ENCODE assay signal across 8 cellular contexts in the genomic region with DNA sequence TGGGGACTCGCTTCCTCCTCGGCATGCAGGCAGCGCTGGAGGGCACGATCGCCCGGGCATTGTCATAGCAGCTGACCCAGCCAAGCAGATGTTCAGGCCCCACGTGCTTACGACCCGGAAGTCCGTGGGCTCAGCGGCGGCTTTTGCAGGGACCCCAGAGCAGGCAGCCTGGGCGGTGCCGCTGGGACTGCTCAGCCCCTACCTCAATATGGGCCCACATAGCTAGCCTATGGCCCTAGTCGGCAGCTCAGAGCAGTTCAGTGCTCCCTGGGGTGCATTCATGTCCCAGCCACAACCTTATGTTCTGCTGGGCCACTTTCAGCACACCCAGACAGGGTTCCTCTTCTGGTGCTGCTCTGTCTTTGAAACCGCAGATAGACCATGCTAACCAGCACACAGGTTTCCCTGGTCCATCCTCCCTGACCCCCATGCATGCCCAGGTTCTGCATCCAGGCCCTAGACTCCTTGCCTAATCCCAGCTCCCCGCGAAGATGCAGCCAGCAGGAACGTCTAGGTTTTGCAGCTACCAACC. TPM values are rescaled to one million over a fixed set of nuclear protein-coding genes. Genes with fewer than 3 reads are reported as not detected.
DNase-seq lines count a peak whose midpoint lies in the region; ATAC-seq and TF ChIP-seq lines count a peak whose summit lies in the region.

No MANE protein-coding gene starts in this region.

- no peaks in the 10 kb centered on the region for H4K20me1 ChIP-seq in SU-DHL-6 (ENCODE audit: low read depth, low read length)

- H3K27me3 ChIP-seq in SU-DHL-6 (ENCODE audit: low read length) (no peaks in the 10 kb centered on the region), kidney epithelial cell (ENCODE audit: control insufficient read depth, insufficient read depth, low read length) (no peaks in the 10 kb centered on the region)

- peak overlapping the region; percentile 60 for H3K27ac ChIP-seq in SU-DHL-6 (ENCODE audit: low read depth, low read length)

- no peak for DNase-seq in astrocyte of the cerebellum (ENCODE audit: low read depth)
- no peak for DNase-seq in kidney epithelial cell (ENCODE audit: low read depth)
- DNase-seq in stimulated activated CD4-positive, alpha-beta T cell treated with anti-CD3 and anti-CD28 coated beads, Interleukin-15, amount 100 ng/mL, for 48 hours (ENCODE audit: low read depth in 2 of 2), result peak; percentile 56 to 60
- no peak for DNase-seq in NCI-H187 (lab: John Stamatoyannopoulos, UW)
- no peak for DNase-seq in NCI-H1694 (lab: John Stamatoyannopoulos, UW)

- no peaks in the 10 kb centered on the region; the same call in 1 of the 2 replicates for H3F3A ChIP-seq in SU-DHL-6 (ENCODE audit: insufficient read depth)

- no peaks in the 10 kb centered on the region for H3K79me2 ChIP-seq in SU-DHL-6 (ENCODE audit: insufficient read depth, low read length)

- in situ Hi-C loops in astrocyte of the cerebellum (cut with HindIII; ENCODE audit: low sequenced_read_pairs), result no loop called here

- peak overlapping the region; percentile 88 for H3K4me2 ChIP-seq in SU-DHL-6 (ENCODE audit: low read depth, low read length, poor library complexity, severe bottlenecking)

- peak overlapping the region; percentile 51 for H3K4me3 ChIP-seq in SU-DHL-6 (ENCODE audit: insufficient read depth, low read length, poor library complexity, severe bottlenecking)
- H3K4me3 ChIP-seq in astrocyte of the cerebellum (ENCODE audit: low read depth, low read length), result peak overlapping the region; percentile 32
- peak overlapping the region; percentile 7 for H3K4me3 ChIP-seq in kidney epithelial cell (ENCODE audit: low read depth, low read length)

- H2AFZ ChIP-seq in SU-DHL-6 (ENCODE audit: low read depth, low read length, severe bottlenecking), result peak overlapping the region; percentile 79

- no peaks in the 10 kb centered on the region for H3K9me2 ChIP-seq in SU-DHL-6 (replicated peaks; ENCODE audit: insufficient read depth, low read length)

- TF ChIP-seq CTCF in SU-DHL-6 (IDR thresholded peaks at IDR 0.05; ENCODE audit: insufficient read depth, low read length, poor library complexity, severe bottlenecking) (no peak), astrocyte of the cerebellum (IDR thresholded peaks at IDR 0.05; ENCODE audit: low read depth, low read length, missing control alignments) (no peak), kidney epithelial cell (IDR thresholded peaks at IDR 0.05; ENCODE audit: insufficient read depth, low read length, poor library complexity, severe bottlenecking) (no peak)

- H3K36me3 ChIP-seq in SU-DHL-6 (ENCODE audit: low read length) (no peaks in the 10 kb centered on the region), kidney epithelial cell (ENCODE audit: control insufficient read depth, insufficient read depth, low read length) (no peaks in the 10 kb centered on the region)

- ATAC-seq in GM18873 (IDR thresholded peaks at IDR 0.05; ENCODE audit: low FRiP score, unreplicated experiment) (peak; percentile 83), HG02973 (IDR thresholded peaks at IDR 0.05; ENCODE audit: unreplicated experiment) (peak; percentile 91)

- H3K9me3 ChIP-seq in SU-DHL-6 (ENCODE audit: insufficient read depth, low read length), result no peaks in the 10 kb centered on the region

- H3K9ac ChIP-seq in SU-DHL-6 (ENCODE audit: low read length), result peak overlapping the region; percentile 65

RNA-seq across cellular contexts. Expression of gene EIF4A2, which starts 10.4 kb away (rescaled TPM):
- 269 and 292 TPM in 2 replicates for total RNA-seq in kidney epithelial cell

RNA-seq across cellular contexts. Expression of gene RFC4, which starts 33.3 kb away (rescaled TPM):
- total RNA-seq in kidney epithelial cell, result 33.3 and 35.0 TPM in 2 replicates

RNA-seq across cellular contexts. Expression of gene KNG1, which starts 55.8 kb away (rescaled TPM):
- total RNA-seq in kidney epithelial cell, result not detected in 2 replicates

Comparison
In these comparisons a context has a peak if more than half of its experiments do, and no peak if none do; other contexts are left out.
1. DNase-seq: peak in stimulated activated CD4-positive, alpha-beta T cell treated with anti-CD3 and anti-CD28 coated beads, Interleukin-15, amount 100 ng/mL, for 48 hours (2 of 2); none in astrocyte of the cerebellum (single experiment), kidney epithelial cell (single experiment), NCI-H187 (0 of 2) and NCI-H1694 (single experiment).
2. Peak in every context shown above with its lines, with median percentiles within 50 percentile points of each other: H3K4me3 ChIP-seq.